Comparison of ENCODE assay signal across 28 cellular contexts in genomic region chr20:41040855-41041254, GRCh38. TPM values are rescaled to one million over a fixed set of nuclear protein-coding genes. Genes with fewer than 3 reads are reported as not detected.
DNase-seq lines count a peak whose midpoint lies in the region; ATAC-seq and TF ChIP-seq lines count a peak whose summit lies in the region.
"Had no signal": no experiment of that assay in that cellular context is flagged by ENCODE, and none has a peak within 500 bp of the region (broad histone marks: within the 10 kb centered on the region; RNA-seq: fewer than 3 reads in every experiment).

No MANE protein-coding gene starts in this region.

- peaks cover 47% of the 10 kb centered on the region for H3K36me3 Mint-ChIP-seq in activated CD4-positive, alpha-beta T cell treated with anti-CD3 and anti-CD28 coated beads, Interleukin-2, amount 10 ng/mL, durations not matched to agents 7 days and 5 days (ENCODE audit: low read depth)
- H3K36me3 Mint-ChIP-seq in CD4-positive, alpha-beta memory T cell: peaks cover 6 to 10% of the 10 kb centered on the region in 2 donors
- peaks cover 15% of the 10 kb centered on the region for H3K36me3 Mint-ChIP-seq in T-cell
- peaks cover 0 to 26% (median 4%) of the 10 kb centered on the region in 5 donors for H3K36me3 Mint-ChIP-seq in naive thymus-derived CD4-positive, alpha-beta T cell

- no peaks in the 10 kb centered on the region for H3K9me3 ChIP-seq in CD4-positive, alpha-beta memory T cell (ENCODE audit: control insufficient read depth in 1 of 2, low read length in 2 of 2)
- H3K9me3 ChIP-seq in naive thymus-derived CD4-positive, alpha-beta T cell (ENCODE audit: control insufficient read depth in 2 of 3, low read length in 3 of 3): no peaks in the 10 kb centered on the region
- H3K9me3 ChIP-seq in prostate gland: no peaks in the 10 kb centered on the region
- no peaks in the 10 kb centered on the region for H3K9me3 ChIP-seq in left ventricle myocardium inferior (replicated peaks)
- H3K9me3 ChIP-seq: A549, adrenal gland, body of pancreas, Caco-2, gastrocnemius medialis, vagina had no signal

- peak overlapping the region; percentile 82 for H3K27ac Mint-ChIP-seq in activated CD4-positive, alpha-beta T cell treated with anti-CD3 and anti-CD28 coated beads, Interleukin-2, amount 10 ng/mL, durations not matched to agents 7 days and 5 days
- peak overlapping the region in 5 of 7 donors; percentile 18 to 61 (median 36) for H3K27ac Mint-ChIP-seq in CD4-positive, alpha-beta memory T cell
- peak overlapping the region; percentile 63 to 72 for H3K27ac Mint-ChIP-seq in T-cell
- peak overlapping the region in 7 of 9 donors; percentile 4 to 83 (median 73) for H3K27ac Mint-ChIP-seq in naive thymus-derived CD4-positive, alpha-beta T cell
- H3K27ac Mint-ChIP-seq: memory B cell had no signal

- no peak overlapping the region for H3K4me3 Mint-ChIP-seq in activated CD4-positive, alpha-beta T cell treated with anti-CD3 and anti-CD28 coated beads, Interleukin-2, amount 10 ng/mL, durations not matched to agents 7 days and 5 days
- peak overlapping the region in 4 of 8 donors; percentile 21 to 63 (median 35) for H3K4me3 Mint-ChIP-seq in CD4-positive, alpha-beta memory T cell
- H3K4me3 Mint-ChIP-seq in T-cell: peak overlapping the region in 2 of 3 donors; percentile 1 to 53
- H3K4me3 Mint-ChIP-seq in naive thymus-derived CD4-positive, alpha-beta T cell: peak overlapping the region; percentile 31 to 69 (median 54)
- H3K4me3 Mint-ChIP-seq: memory B cell had no signal

- H3K9me3 Mint-ChIP-seq in activated CD4-positive, alpha-beta T cell treated with anti-CD3 and anti-CD28 coated beads, Interleukin-2, amount 10 ng/mL, durations not matched to agents 7 days and 5 days: no peaks in the 10 kb centered on the region
- no peaks in the 10 kb centered on the region for H3K9me3 Mint-ChIP-seq in CD4-positive, alpha-beta memory T cell
- no peaks in the 10 kb centered on the region for H3K9me3 Mint-ChIP-seq in T-cell
- H3K9me3 Mint-ChIP-seq in naive thymus-derived CD4-positive, alpha-beta T cell: no peaks in the 10 kb centered on the region
- H3K9me3 Mint-ChIP-seq: memory B cell had no signal

- intact Hi-C loops in CD4-positive, alpha-beta memory T cell (cut with micrococcal nuclease): no loop called here
- intact Hi-C loops in naive thymus-derived CD4-positive, alpha-beta T cell (cut with micrococcal nuclease): loop anchor here in 1 of 2 donors (1.0 kb wide), 1 partner anchor 13 kb away; the partner anchor contains the start of gene TOP1
- intact Hi-C loops in prostate gland (cut with DNase I) (no loop called here), left ventricle myocardium inferior (cut with micrococcal nuclease) (no loop called here)

- H3K36me3 ChIP-seq in CD4-positive, alpha-beta memory T cell (ENCODE audit: insufficient read depth, low read length): no peaks in the 10 kb centered on the region
- no peaks in the 10 kb centered on the region for H3K36me3 ChIP-seq in naive thymus-derived CD4-positive, alpha-beta T cell (ENCODE audit: control insufficient read depth in 2 of 3, insufficient read depth in 3 of 3, low read length in 3 of 3)
- no peaks in the 10 kb centered on the region for H3K36me3 ChIP-seq in prostate gland
- no peaks in the 10 kb centered on the region for H3K36me3 ChIP-seq in left ventricle myocardium inferior
- H3K36me3 ChIP-seq: adrenal gland, gastrocnemius medialis, vagina had no signal

- no peaks in the 10 kb centered on the region for H3K27me3 Mint-ChIP-seq in activated CD4-positive, alpha-beta T cell treated with anti-CD3 and anti-CD28 coated beads, Interleukin-2, amount 10 ng/mL, durations not matched to agents 7 days and 5 days
- H3K27me3 Mint-ChIP-seq in CD4-positive, alpha-beta memory T cell: no peaks in the 10 kb centered on the region
- no peaks in the 10 kb centered on the region for H3K27me3 Mint-ChIP-seq in T-cell
- no peaks in the 10 kb centered on the region for H3K27me3 Mint-ChIP-seq in naive thymus-derived CD4-positive, alpha-beta T cell
- H3K27me3 Mint-ChIP-seq: memory B cell had no signal

- POLR2A ChIA-PET in activated CD4-positive, alpha-beta T cell treated with anti-CD3 and anti-CD28 coated beads, Interleukin-2, amount 10 ng/mL, durations not matched to agents 7 days and 5 days (lab: Charles Lee): no interaction called here
- POLR2A ChIA-PET in CD4-positive, alpha-beta memory T cell (lab: Charles Lee; ENCODE audit: partially characterized antibody): interaction anchor here (2.1 kb wide), 1 partner anchor 11 kb away, joined by 6 read pairs; no protein-coding TSS in a partner anchor
- POLR2A ChIA-PET in T-cell (lab: Charles Lee): interaction anchor here (0.6 to 0.7 kb wide), 2 partner anchors 11 to 90 kb away, joined by 4 to 9 read pairs; no protein-coding TSS in a partner anchor
- POLR2A ChIA-PET in naive thymus-derived CD4-positive, alpha-beta T cell (lab: Charles Lee): interaction anchor here (0.7 to 2.9 kb wide), 5 partner anchors 10 to 182 kb away, joined by 3 to 17 read pairs (median 3); no protein-coding TSS in a partner anchor

- TF ChIP-seq CTCF in prostate gland (IDR thresholded peaks at IDR 0.05): no peak
- no peak for TF ChIP-seq CTCF in left ventricle myocardium inferior (IDR thresholded peaks at IDR 0.05; ENCODE audit: borderline replicate concordance)

- H3K4me3 ChIP-seq in CD4-positive, alpha-beta memory T cell (ENCODE audit: low read length in 2 of 2): no peak overlapping the region
- H3K4me3 ChIP-seq in naive thymus-derived CD4-positive, alpha-beta T cell (ENCODE audit: low read length): no peak overlapping the region
- H3K4me3 ChIP-seq in prostate gland: no peak overlapping the region
- no peak overlapping the region for H3K4me3 ChIP-seq in left ventricle myocardium inferior
- H3K4me3 ChIP-seq: A549, adrenal gland, body of pancreas, gastrocnemius medialis, hepatocyte, vagina had no signal

- peak; percentile 57 to 72 (median 66) for ATAC-seq in T-cell (replicated peaks in 1 of 4)
- peak; percentile 52 for ATAC-seq in naive thymus-derived CD4-positive, alpha-beta T cell
- ATAC-seq: A549, body of pancreas, gastrocnemius medialis, left colon, PC-3, Right ventricle myocardium inferior, SK-N-SH treated with all-trans-retinoic acid at 6 μM for 48 hours had no signal

- H3K4me1 Mint-ChIP-seq in activated CD4-positive, alpha-beta T cell treated with anti-CD3 and anti-CD28 coated beads, Interleukin-2, amount 10 ng/mL, durations not matched to agents 7 days and 5 days: peaks cover 76% of the 10 kb centered on the region
- H3K4me1 Mint-ChIP-seq in CD4-positive, alpha-beta memory T cell: peaks cover 56 to 94% (median 74%) of the 10 kb centered on the region in 4 donors
- peaks cover 85 to 93% (median 92%) of the 10 kb centered on the region in 3 donors for H3K4me1 Mint-ChIP-seq in T-cell
- peaks cover 52 to 97% (median 93%) of the 10 kb centered on the region in 7 donors for H3K4me1 Mint-ChIP-seq in naive thymus-derived CD4-positive, alpha-beta T cell

- no peak overlapping the region for H3K27ac ChIP-seq in CD4-positive, alpha-beta memory T cell (ENCODE audit: low read depth, low read length)
- no peak overlapping the region for H3K27ac ChIP-seq in naive thymus-derived CD4-positive, alpha-beta T cell (ENCODE audit: low read depth, low read length)
- no peak overlapping the region for H3K27ac ChIP-seq in prostate gland
- H3K27ac ChIP-seq in left ventricle myocardium inferior (replicated peaks): no peak overlapping the region
- H3K27ac ChIP-seq: A549, adrenal gland, body of pancreas, gastrocnemius medialis, HL-60, vagina had no signal

- CTCF ChIA-PET in activated CD4-positive, alpha-beta T cell treated with anti-CD3 and anti-CD28 coated beads, Interleukin-2, amount 10 ng/mL, durations not matched to agents 7 days and 5 days (lab: Charles Lee): interaction anchor here (0.6 to 1.6 kb wide), 8 partner anchors 9 to 50 kb away, joined by 3 to 7 read pairs (median 4); no protein-coding TSS in a partner anchor
- CTCF ChIA-PET in CD4-positive, alpha-beta memory T cell (lab: Charles Lee; ENCODE audit: partially characterized antibody): interaction anchor here (1.3 to 2.5 kb wide), 4 partner anchors 10 to 94 kb away, joined by 4 to 8 read pairs (median 5); no protein-coding TSS in a partner anchor
- CTCF ChIA-PET in T-cell (lab: Charles Lee): interaction anchor here in 1 of 2 donors (0.6 to 0.7 kb wide), 2 partner anchors 39 to 413 kb away, joined by 3 to 6 read pairs; no protein-coding TSS in a partner anchor
- CTCF ChIA-PET in naive thymus-derived CD4-positive, alpha-beta T cell (lab: Charles Lee): interaction anchor here (0.6 to 0.8 kb wide), 3 partner anchors 17 to 556 kb away, joined by 3 read pairs; no protein-coding TSS in a partner anchor

- peak; percentile 27 for DNase-seq in activated CD4-positive, alpha-beta T cell treated with anti-CD3 and anti-CD28 coated beads, Interleukin-2, amount 10 ng/mL, durations not matched to agents 7 days and 5 days
- DNase-seq in activated CD4-positive, alpha-beta T cell treated with anti-CD3 and anti-CD28 coated beads for 1 hour: no peak
- DNase-seq in CD4-positive, alpha-beta memory T cell: no peak
- DNase-seq in T-cell (no peak), NCI-H187 treated with DMSO at 0.1 percent for 48 hours (lab: John Stamatoyannopoulos, UW) (no peak), prostate gland (ENCODE audit: low spot score) (no peak), left ventricle myocardium inferior (no peak)
- peak in 1 of 9 donors; percentile 23 for DNase-seq in naive thymus-derived CD4-positive, alpha-beta T cell
- DNase-seq: adrenal gland; body of pancreas; Caco-2; cerebellar nuclear complex; gastrocnemius medialis; GDM1; left colon; NCI-H1092; NCI-H1694 treated with DMSO at 0.1 percent for 48 hours; NCI-H524 treated with DMSO at 0.1 percent for 48 hours; PC-3; stimulated activated CD4-positive, alpha-beta T cell treated with anti-CD3 and anti-CD28 coated beads, Interleukin-15, amount 100 ng/mL, for 24 hours; stimulated activated naive CD4-positive, alpha-beta T cell treated with Interleukin-2 at 50 U/mL for 16 hours had no signal

- H3K4me1 ChIP-seq in CD4-positive, alpha-beta memory T cell (ENCODE audit: insufficient read depth, low read length): peaks cover 97% of the 10 kb centered on the region
- H3K4me1 ChIP-seq in naive thymus-derived CD4-positive, alpha-beta T cell (ENCODE audit: control insufficient read depth in 2 of 2, insufficient read depth in 2 of 2, low read length in 2 of 2): peaks cover 32 to 41% of the 10 kb centered on the region in 2 donors
- H3K4me1 ChIP-seq in prostate gland (replicated peaks): no peaks in the 10 kb centered on the region
- peaks cover 83% of the 10 kb centered on the region for H3K4me1 ChIP-seq in left ventricle myocardium inferior

- no peaks in the 10 kb centered on the region for H3K27me3 ChIP-seq in CD4-positive, alpha-beta memory T cell (ENCODE audit: insufficient read depth, low read length)
- H3K27me3 ChIP-seq in naive thymus-derived CD4-positive, alpha-beta T cell (ENCODE audit: control insufficient read depth in 2 of 2, insufficient read depth in 2 of 2, low read length in 2 of 2): no peaks in the 10 kb centered on the region
- H3K27me3 ChIP-seq in prostate gland (replicated peaks; ENCODE audit: insufficient read depth): no peaks in the 10 kb centered on the region
- no peaks in the 10 kb centered on the region for H3K27me3 ChIP-seq in left ventricle myocardium inferior (ENCODE audit: low read depth)
- H3K27me3 ChIP-seq: adrenal gland, body of pancreas, gastrocnemius medialis, hepatocyte, vagina had no signal

- no peak for TF ChIP-seq POLR2A in prostate gland (IDR thresholded peaks at IDR 0.05)

- 85% methylated on average over 1 of the region's 1 CpG for WGBS in prostate gland

RNA-seq across cellular contexts. Expression of gene TOP1, which starts 12.2 kb away (rescaled TPM):
- total RNA-seq in activated CD4-positive, alpha-beta T cell treated with anti-CD3 and anti-CD28 coated beads, Interleukin-2, amount 10 ng/mL, durations not matched to agents 7 days and 5 days: 10 to 100 TPM; 66.7 to 76.9 TPM
- 10 to 100 TPM; 44.4 to 47.5 TPM for total RNA-seq in CD4-positive, alpha-beta memory T cell
- polyA plus RNA-seq in CD4-positive, alpha-beta memory T cell: 10 to 100 TPM in 1 of 2 donors, 1 to 10 TPM in 1; 3.8 to 15.5 TPM
- total RNA-seq in T-cell (10 to 100 TPM; 30.2 to 41.2 (median 38.1) TPM), prostate gland (10 to 100 TPM; 32.3 to 36.9 TPM), left ventricle myocardium inferior (23.9 TPM)
- total RNA-seq in naive thymus-derived CD4-positive, alpha-beta T cell: 10 to 100 TPM; 32.0 to 82.8 (median 43.4) TPM
- 10 to 100 TPM; 10.2 to 13.6 TPM for polyA plus RNA-seq in naive thymus-derived CD4-positive, alpha-beta T cell
